ENCODE assay signal across 8 cellular contexts in genomic region chr5:32076699-32077695, GRCh38.
A peak's percentile ranks its signal among the peaks of the same experiment; 100 is the strongest.
DNase-seq lines count a peak whose midpoint lies in the region; ATAC-seq and TF ChIP-seq lines count a peak whose summit lies in the region.

No MANE protein-coding gene starts in this region.

- TF ChIP-seq CTCF in GM23338 (conservative IDR thresholded peaks at IDR 0.05; ENCODE audit: low read depth in 2 of 2) (peak; percentile 86 to 93), progenitor cell of endocrine pancreas (IDR thresholded peaks at IDR 0.05; ENCODE audit: unreplicated experiment) (peak; percentile 81)

- peak; percentile 28; the same call in 1 of the 3 replicates for ATAC-seq in GM23338

- H3K4me3 Mint-ChIP-seq in GM23338: no peak overlapping the region
- H3K4me3 Mint-ChIP-seq in activated CD4-positive, alpha-beta T cell treated with anti-CD3 and anti-CD28 coated beads, Interleukin-2, amount 10 ng/mL, durations not matched to agents 7 days and 5 days: no peak overlapping the region
- no peak overlapping the region for H3K4me3 Mint-ChIP-seq in progenitor cell of endocrine pancreas (ENCODE audit: low read depth)

- no peak overlapping the region for H3K4me3 ChIP-seq in GM23338

- H3K4me1 Mint-ChIP-seq in GM23338 (no peaks in the 10 kb centered on the region), progenitor cell of endocrine pancreas (ENCODE audit: low read depth) (no peaks in the 10 kb centered on the region)
- H3K4me1 Mint-ChIP-seq in activated CD4-positive, alpha-beta T cell treated with anti-CD3 and anti-CD28 coated beads, Interleukin-2, amount 10 ng/mL, durations not matched to agents 7 days and 5 days: no peaks in the 10 kb centered on the region

- H4K20me1 ChIP-seq in GM23338 (replicated peaks; ENCODE audit: insufficient read depth): no peaks in the 10 kb centered on the region

- H3K9me2 ChIP-seq in GM23338 (ENCODE audit: insufficient read depth): no peaks in the 10 kb centered on the region

- no peaks in the 10 kb centered on the region for H3K36me3 ChIP-seq in GM23338 (ENCODE audit: insufficient read depth)

- no peaks in the 10 kb centered on the region for H3K79me2 ChIP-seq in GM23338 (replicated peaks; ENCODE audit: insufficient read depth)

- H2AFZ ChIP-seq in GM23338: no peak overlapping the region

- CTCF ChIA-PET in activated CD4-positive, alpha-beta T cell treated with anti-CD3 and anti-CD28 coated beads, Interleukin-2, amount 10 ng/mL, durations not matched to agents 7 days and 5 days (lab: Charles Lee): interaction anchor here (0.8 to 1.1 kb wide), 3 partner anchors 30 to 438 kb away, joined by 3 read pairs; partner anchors contain the start of gene PDZD2

- DNase-seq in Caki2 (ENCODE audit: low read depth) (peak; percentile 27), GM23338 (ENCODE audit: low spot score) (peak; percentile 75), NCI-H2196 treated with DMSO at 0.1 percent for 48 hours (lab: John Stamatoyannopoulos, UW; ENCODE audit: unreplicated experiment) (peak; percentile 16), foreskin melanocyte (peak; percentile 31), progenitor cell of endocrine pancreas (ENCODE audit: low spot score, unreplicated experiment) (no peak), NCI-H187 (lab: John Stamatoyannopoulos, UW) (no peak), NCI-H1417 treated with DMSO at 0.1 percent for 48 hours (lab: John Stamatoyannopoulos, UW) (no peak)
- DNase-seq in activated CD4-positive, alpha-beta T cell treated with anti-CD3 and anti-CD28 coated beads, Interleukin-2, amount 10 ng/mL, durations not matched to agents 7 days and 5 days: peak; percentile 64

- H3K27ac Mint-ChIP-seq in GM23338: no peak overlapping the region
- H3K27ac Mint-ChIP-seq in activated CD4-positive, alpha-beta T cell treated with anti-CD3 and anti-CD28 coated beads, Interleukin-2, amount 10 ng/mL, durations not matched to agents 7 days and 5 days: no peak overlapping the region
- no peak overlapping the region for H3K27ac Mint-ChIP-seq in progenitor cell of endocrine pancreas

- in situ Hi-C loops in Caki2 (cut with HindIII; ENCODE audit: low pct_unique_long_range_greater_than_20kb, low sequenced_read_pairs): no loop called here

- no peaks in the 10 kb centered on the region for H3K27me3 ChIP-seq in GM23338 (ENCODE audit: insufficient read depth)

- no peaks in the 10 kb centered on the region for H3K4me1 ChIP-seq in GM23338 (ENCODE audit: insufficient read depth)

- no peaks in the 10 kb centered on the region for H3K9me3 Mint-ChIP-seq in GM23338
- no peaks in the 10 kb centered on the region for H3K9me3 Mint-ChIP-seq in activated CD4-positive, alpha-beta T cell treated with anti-CD3 and anti-CD28 coated beads, Interleukin-2, amount 10 ng/mL, durations not matched to agents 7 days and 5 days
- H3K9me3 Mint-ChIP-seq in progenitor cell of endocrine pancreas (ENCODE audit: low read depth): no peaks in the 10 kb centered on the region

- POLR2A ChIA-PET in activated CD4-positive, alpha-beta T cell treated with anti-CD3 and anti-CD28 coated beads, Interleukin-2, amount 10 ng/mL, durations not matched to agents 7 days and 5 days (lab: Charles Lee): no interaction called here

- H3K36me3 Mint-ChIP-seq in GM23338 (ENCODE audit: low read depth): 0 out of 3 replicates have a peak, but pooled peaks cover 4% of the 10 kb centered on the region
- no peaks in the 10 kb centered on the region for H3K36me3 Mint-ChIP-seq in activated CD4-positive, alpha-beta T cell treated with anti-CD3 and anti-CD28 coated beads, Interleukin-2, amount 10 ng/mL, durations not matched to agents 7 days and 5 days (ENCODE audit: low read depth)
- H3K36me3 Mint-ChIP-seq in progenitor cell of endocrine pancreas (ENCODE audit: insufficient read depth): no peaks in the 10 kb centered on the region

- H3K27me3 Mint-ChIP-seq in GM23338 (ENCODE audit: insufficient read depth, low read depth, poor library complexity): peaks cover 2% of the 10 kb centered on the region
- no peaks in the 10 kb centered on the region for H3K27me3 Mint-ChIP-seq in activated CD4-positive, alpha-beta T cell treated with anti-CD3 and anti-CD28 coated beads, Interleukin-2, amount 10 ng/mL, durations not matched to agents 7 days and 5 days
- no peaks in the 10 kb centered on the region for H3K27me3 Mint-ChIP-seq in progenitor cell of endocrine pancreas

- H3K27ac ChIP-seq in GM23338 (ENCODE audit: low read depth): no peak overlapping the region

- no peak overlapping the region for H3K4me2 ChIP-seq in GM23338

- no peaks in the 10 kb centered on the region for H3F3A ChIP-seq in GM23338 (replicated peaks; ENCODE audit: low read depth)

TF ChIP-seq in GM23338, 12 proteins besides CTCF, POLR2A, EP300 and RAD21 (continues in another document):
- no peak for TF ChIP-seq EZH2phosphoT487 (IDR thresholded peaks at IDR 0.05; ENCODE audit: unreplicated experiment)
- no peak for TF ChIP-seq NANOG (IDR thresholded peaks at IDR 0.05; ENCODE audit: borderline replicate concordance)
- TF ChIP-seq POLR2AphosphoS5 (IDR thresholded peaks at IDR 0.05; ENCODE audit: low read depth): no peak
- no peak for TF ChIP-seq STAT1 (IDR thresholded peaks at IDR 0.05; ENCODE audit: unreplicated experiment)
- TF ChIP-seq ETS1 (IDR thresholded peaks at IDR 0.05): no peak
- no peak for TF ChIP-seq CREB1 (CRISPR knock-in tag; IDR thresholded peaks at IDR 0.05; ENCODE audit: low read depth)
- no peak for TF ChIP-seq ZNF462 (CRISPR knock-in tag; IDR thresholded peaks at IDR 0.05)
- TF ChIP-seq ZNF114 (CRISPR knock-in tag; IDR thresholded peaks at IDR 0.05): no peak
- TF ChIP-seq EZH2 (IDR thresholded peaks at IDR 0.05; ENCODE audit: low read depth, unreplicated experiment): no peak

Comparison
In these comparisons a context has a peak if more than half of its experiments do, and no peak if none do; other contexts are left out.
1. DNase-seq: peak in Caki2 (single experiment), GM23338 (single experiment), NCI-H2196 treated with DMSO at 0.1 percent for 48 hours (single experiment), activated CD4-positive, alpha-beta T cell treated with anti-CD3 and anti-CD28 coated beads, Interleukin-2, amount 10 ng/mL, durations not matched to agents 7 days and 5 days (single experiment) and foreskin melanocyte (single experiment); none in progenitor cell of endocrine pancreas (single experiment), NCI-H187 (0 of 2) and NCI-H1417 treated with DMSO at 0.1 percent for 48 hours (single experiment).